In genomic region chr5:78893959-78894676, GRCh38 we compare ENCODE assay signal across 24 cellular contexts.
A peak's percentile ranks its signal among the peaks of the same experiment; 100 is the strongest.
DNase-seq lines count a peak whose midpoint lies in the region; ATAC-seq, FAIRE-seq and TF ChIP-seq lines count a peak whose summit lies in the region.
"Had no signal": no experiment of that assay in that cellular context is flagged by ENCODE, and none has a peak within 500 bp of the region (broad histone marks: within the 10 kb centered on the region; RNA-seq: fewer than 3 reads in every experiment).

No MANE protein-coding gene starts in this region.

- SMC1A ChIA-PET in GM12878 (lab: Charles Lee; ENCODE audit: uncharacterized antibody, unreplicated experiment), result interaction anchor here (1.0 kb wide), 1 partner anchor 257 kb away, joined by 3 read pairs; no protein-coding TSS in a partner anchor

- no peak overlapping the region; the same call in 1 of the 2 replicates for H2AFZ ChIP-seq in GM12878 (ENCODE audit: control insufficient read depth, low read depth, low read length)

- 44% methylated on average over 4 of the region's 4 CpGs for WGBS in GM12878 (ENCODE audit: insufficient coverage, insufficient replicate concordance, low lambda C conversion rate, missing lambda C conversion rate)
- 41% methylated on average over 4 of the region's 4 CpGs for WGBS in thymus

- H3K27me3 ChIP-seq in GM12878 (replicated peaks in 1 of 2; ENCODE audit: control insufficient read depth in 2 of 2, insufficient read depth in 2 of 2, low read length in 1 of 2) (no peaks in the 10 kb centered on the region; a peak in 1 of 4 replicates), thymus (ENCODE audit: control insufficient read depth, insufficient read depth) (no peaks in the 10 kb centered on the region)
- H3K27me3 ChIP-seq: BLaER1 treated with 17β-estradiol and CSF1 and Interleukin-3, amounts not matched to agents 10 nM and 100 nM; body of pancreas; gastrocnemius medialis; left lung; right lobe of liver; uterus had no signal

- H3K4me3 ChIP-seq in GM12878, result no peak overlapping the region; the same call in 1 of the 2 replicates
- no peak overlapping the region for H3K4me3 ChIP-seq in thymus (ENCODE audit: low read length)
- H3K4me3 ChIP-seq: BLaER1 treated with 17β-estradiol and CSF1 and Interleukin-3, amounts not matched to agents 10 nM and 100 nM; body of pancreas; gastrocnemius medialis; left lung; right lobe of liver; uterus had no signal

- intact Hi-C loops in GM12878 (cut with micrococcal nuclease; ENCODE audit: unreplicated experiment), result loop anchor here (10.0 kb wide), 1 partner anchor 571 kb away; no protein-coding TSS in a partner anchor
- intact Hi-C loops in Calu3 (cut with micrococcal nuclease; ENCODE audit: unreplicated experiment), result no loop called here

- BruUV-seq in GM12878 (replicated peaks; lab: Mats Ljungman, UMichigan), result no TSS peak
- no TSS peak for BruUV-seq in Calu3 (replicated peaks; lab: Mats Ljungman, UMichigan)

- no peaks in the 10 kb centered on the region for H3K27me3 Mint-ChIP-seq in Calu3 (ENCODE audit: unreplicated experiment)
- H3K27me3 Mint-ChIP-seq: activated CD4-positive, alpha-beta memory T cell treated with anti-CD3 and anti-CD28 coated beads for 36 hours; activated naive CD8-positive, alpha-beta T cell treated with anti-CD3 and anti-CD28 coated beads for 36 hours; activated T-cell treated with anti-CD3 and anti-CD28 coated beads, Interleukin-2, amount 50 U/mL, for 24 hours had no signal

- TF ChIP-seq RAD21 in GM12878 (IDR thresholded peaks at IDR 0.05; ENCODE audit: insufficient read depth, low read depth, low read length), result no peak

- H3K9me3 ChIP-seq in GM12878 (replicated peaks; ENCODE audit: control insufficient read depth, insufficient read depth, low read length) (peaks cover 3% of the 10 kb centered on the region; the same call in 2 of the 3 replicates), thymus (ENCODE audit: control insufficient read depth) (no peaks in the 10 kb centered on the region)
- H3K9me3 ChIP-seq: body of pancreas, gastrocnemius medialis, right lobe of liver had no signal

- in situ Hi-C loops in GM12878 (cut with MboI), result loop anchor here (10.0 kb wide), 1 partner anchor 571 kb away; no protein-coding TSS in a partner anchor

- no peak overlapping the region for H3K27ac Mint-ChIP-seq in Calu3 (ENCODE audit: unreplicated experiment)
- H3K27ac Mint-ChIP-seq: activated CD4-positive, alpha-beta memory T cell treated with anti-CD3 and anti-CD28 coated beads for 36 hours; activated naive CD8-positive, alpha-beta T cell treated with anti-CD3 and anti-CD28 coated beads for 36 hours; activated T-cell treated with anti-CD3 and anti-CD28 coated beads, Interleukin-2, amount 50 U/mL, for 24 hours had no signal

- peak; percentile 24 to 57 for DNase-seq in NOMO-1 (lab: John Stamatoyannopoulos, UW; ENCODE audit: unreplicated experiment in 2 of 2)
- no peak for DNase-seq in NOMO-1 treated with dmso at 0.1 percent for 144 hours (lab: John Stamatoyannopoulos, UW; ENCODE audit: unreplicated experiment)
- DNase-seq in GM12878 (ENCODE audit: low read depth, low spot score), result no peak
- DNase-seq in HUDEP-2 (lab: John Stamatoyannopoulos, UW; ENCODE audit: unreplicated experiment in 76 of 76), result no peak
- DNase-seq in Calu3, result no peak
- no peak for DNase-seq in activated gamma-delta T cell (lab: John Stamatoyannopoulos, UW)
- DNase-seq: activated CD4-positive, alpha-beta memory T cell treated with anti-CD3 and anti-CD28 coated beads for 36 hours; activated naive CD8-positive, alpha-beta T cell treated with anti-CD3 and anti-CD28 coated beads for 36 hours; activated T-cell treated with anti-CD3 and anti-CD28 coated beads, Interleukin-2, amount 50 U/mL, for 24 hours; body of pancreas; dermis blood vessel endothelial cell; gastrocnemius medialis; H7; left lung; NCI-H146; NCI-H446; right lobe of liver; uterus had no signal

- peaks cover 16% of the 10 kb centered on the region for H3K4me1 Mint-ChIP-seq in Calu3 (ENCODE audit: low read depth, unreplicated experiment)

- H3K36me3 ChIP-seq in GM12878 (ENCODE audit: control insufficient read depth in 2 of 2, insufficient read depth in 2 of 2, low read length in 1 of 2) (no peaks in the 10 kb centered on the region), thymus (ENCODE audit: control insufficient read depth, insufficient read depth) (no peaks in the 10 kb centered on the region)
- H3K36me3 ChIP-seq: gastrocnemius medialis, left lung, right lobe of liver, uterus had no signal

- RAD21 ChIA-PET in GM12878 (lab: Charles Lee; ENCODE audit: unreplicated experiment), result no interaction called here

- no peak overlapping the region for H3K9ac ChIP-seq in GM12878 (ENCODE audit: control insufficient read depth, insufficient read depth, low read length)
- H3K9ac ChIP-seq: BLaER1 treated with 17β-estradiol and CSF1 and Interleukin-3, amounts not matched to agents 10 nM and 100 nM had no signal

- no peak overlapping the region for H3K4me3 Mint-ChIP-seq in Calu3 (ENCODE audit: low read depth, unreplicated experiment)
- H3K4me3 Mint-ChIP-seq: activated CD4-positive, alpha-beta memory T cell treated with anti-CD3 and anti-CD28 coated beads for 36 hours; activated naive CD8-positive, alpha-beta T cell treated with anti-CD3 and anti-CD28 coated beads for 36 hours; activated T-cell treated with anti-CD3 and anti-CD28 coated beads, Interleukin-2, amount 50 U/mL, for 24 hours had no signal

- POLR2A ChIA-PET in GM12878 (lab: Charles Lee), result no interaction called here

- no peaks in the 10 kb centered on the region for H4K20me1 ChIP-seq in GM12878 (ENCODE audit: control insufficient read depth, insufficient read depth)
- H4K20me1 ChIP-seq: BLaER1 treated with 17β-estradiol and CSF1 and Interleukin-3, amounts not matched to agents 10 nM and 100 nM had no signal

- TF ChIP-seq EP300 in GM12878 (IDR thresholded peaks at IDR 0.05; ENCODE audit: borderline replicate concordance in 1 of 2, control insufficient read depth in 1 of 2, low read depth in 2 of 2, low read length in 2 of 2), result no peak

- peak; percentile 57 for ATAC-seq in HG03342 (IDR thresholded peaks at IDR 0.05; ENCODE audit: unreplicated experiment)
- peak; percentile 92 for ATAC-seq in GM12878
- ATAC-seq: body of pancreas, gastrocnemius medialis, left lung, Panc1, right lobe of liver had no signal

- H3K27ac ChIP-seq in GM12878 (ENCODE audit: control insufficient read depth, insufficient read depth) (peak overlapping the region; percentile 35; the same call in 1 of the 2 replicates), thymus (ENCODE audit: low read depth) (peak overlapping the region; percentile 52)
- H3K27ac ChIP-seq: BLaER1 treated with 17β-estradiol and CSF1 and Interleukin-3, amounts not matched to agents 10 nM and 100 nM; body of pancreas; epithelial cell of prostate; gastrocnemius medialis; left lung; right lobe of liver; uterus had no signal

- TF ChIP-seq POLR2A in GM12878 (IDR thresholded peaks at IDR 0.05; ENCODE audit: low read depth, low read length), result no peak

- H3K9me3 Mint-ChIP-seq in Calu3 (ENCODE audit: low read depth, unreplicated experiment), result no peaks in the 10 kb centered on the region

- H3K36me3 Mint-ChIP-seq in Calu3 (ENCODE audit: insufficient read depth, unreplicated experiment), result no peaks in the 10 kb centered on the region

- FAIRE-seq in GM12878 (lab: Jason Lieb, UNC), result peak; percentile 74
- FAIRE-seq: A204.1 had no signal

- CTCF ChIA-PET in GM12878 (lab: Yijun Ruan, JAX), result interaction anchor here (2.3 kb wide), 1 partner anchor 239 kb away, joined by 7 read pairs; no protein-coding TSS in a partner anchor
- CTCF ChIA-PET in Calu3 (lab: Charles Lee), result no interaction called here

- peak overlapping the region; percentile 73 for H3K4me2 ChIP-seq in GM12878 (ENCODE audit: control insufficient read depth, insufficient read depth)

- TF ChIP-seq CTCF in GM12878 (IDR thresholded peaks at IDR 0.05 in 2 of 3, conservative IDR thresholded peaks at IDR 0.05 in 1 of 3; ENCODE audit: control insufficient read depth in 2 of 3, extremely low read depth in 1 of 3, insufficient read depth in 1 of 3, low read depth in 3 of 3, low read length in 3 of 3) (no peak), Calu3 (IDR thresholded peaks at IDR 0.05; ENCODE audit: unreplicated experiment) (no peak)

- H3K4me1 ChIP-seq in GM12878 (ENCODE audit: control insufficient read depth, insufficient read depth, low read length), result peaks cover 17% of the 10 kb centered on the region
- peaks cover 15% of the 10 kb centered on the region for H3K4me1 ChIP-seq in thymus (ENCODE audit: control insufficient read depth, insufficient read depth, low read length)
- H3K4me1 ChIP-seq: body of pancreas, gastrocnemius medialis, right lobe of liver had no signal

- no peaks in the 10 kb centered on the region for H3K79me2 ChIP-seq in GM12878 (ENCODE audit: control insufficient read depth, insufficient read depth, low read length)

TF ChIP-seq in GM12878, 131 proteins besides CTCF, POLR2A, EP300 and RAD21 (continues in another document):
- TF ChIP-seq ZZZ3 (IDR thresholded peaks at IDR 0.05; ENCODE audit: control insufficient read depth, insufficient read length, low read depth) (no peak), TCF7 (IDR thresholded peaks at IDR 0.05; ENCODE audit: borderline replicate concordance) (peak; percentile 74; the same call in 1 of the 2 replicates), IKZF2 (IDR thresholded peaks at IDR 0.05) (peak; percentile 38 to 54; a peak in 1 of 4 replicates), IKZF1 (conservative IDR thresholded peaks at IDR 0.05) (peak; percentile 15; the same call in 1 of the 2 replicates), BHLHE40 (IDR thresholded peaks at IDR 0.05; ENCODE audit: borderline replicate concordance in 1 of 2, low read depth in 2 of 2, low read length in 1 of 2) (peak in 1 of 2 experiments; percentile 6; a peak in 1 of 4 replicates), ETV6 (conservative IDR thresholded peaks at IDR 0.05 in 1 of 2, IDR thresholded peaks at IDR 0.05 in 1 of 2; ENCODE audit: borderline replicate concordance in 1 of 2, low read depth in 1 of 2) (peak in 1 of 2 experiments; percentile 20; a peak in 1 of 4 replicates), TCF3 (IDR thresholded peaks at IDR 0.05; ENCODE audit: borderline replicate concordance, insufficient read depth, low read depth, low read length) (0 out of 2 replicates have a peak, but pooled peaks have one; percentile 17), SPI1 (IDR thresholded peaks at IDR 0.05; ENCODE audit: borderline replicate concordance, insufficient read depth, low read depth, low read length) (peak; percentile 85), IRF4 (IDR thresholded peaks at IDR 0.05; ENCODE audit: low read depth, low read length) (peak; percentile 27; the same call in 1 of the 2 replicates), FOXM1 (IDR thresholded peaks at IDR 0.05; ENCODE audit: low read depth, low read length) (no peak), RUNX3 (IDR thresholded peaks at IDR 0.05; ENCODE audit: low read length) (peak; percentile 72)

Comparison
In these comparisons a context has a peak if more than half of its experiments do, and no peak if none do; other contexts are left out.
1. DNase-seq: peak in NOMO-1 (2 of 2); none in NOMO-1 treated with dmso at 0.1 percent for 144 hours (single experiment), GM12878 (single experiment), HUDEP-2 (0 of 76), Calu3 (single experiment) and activated gamma-delta T cell (single experiment).